In genomic region chr1:170074250-170075157, GRCh38 we compare ENCODE assay signal across 8 cellular contexts. TPM values are rescaled to one million over a fixed set of nuclear protein-coding genes. Genes with fewer than 3 reads are reported as not detected.
DNase-seq lines count a peak whose midpoint lies in the region; ATAC-seq and TF ChIP-seq lines count a peak whose summit lies in the region.

KIFAP3 (minus strand) TSS chr1:170074695; CDS start chr1:170074467, 228 bp downstream.

- no peaks in the 10 kb centered on the region for H3K4me1 ChIP-seq in Caco-2
- no peaks in the 10 kb centered on the region for H3K4me1 ChIP-seq in NT2/D1 (ENCODE audit: insufficient read depth, insufficient read length)
- H3K4me1 ChIP-seq in endodermal cell (ENCODE audit: control insufficient read depth, insufficient read depth, low read length) = no peaks in the 10 kb centered on the region

- H3K4me3 Mint-ChIP-seq in Caco-2 (ENCODE audit: unreplicated experiment) (peak within 1 kb of the TSS; percentile 88), endodermal cell (peak within 1 kb of the TSS; percentile 80)

- H3K4me3 ChIP-seq in Caco-2 (ENCODE audit: low read depth, low read length) (peak within 1 kb of the TSS; percentile 53), NT2/D1 (ENCODE audit: insufficient read length, low read depth) (peak within 1 kb of the TSS; percentile 79), endodermal cell (ENCODE audit: low read length) (peak within 1 kb of the TSS; percentile 98)

- H3K27me3 ChIP-seq in Caco-2 (replicated peaks; ENCODE audit: control insufficient read depth, insufficient read depth, low read length) = no peaks in the 10 kb centered on the region
- no peaks in the 10 kb centered on the region for H3K27me3 ChIP-seq in NT2/D1 (ENCODE audit: insufficient read depth, insufficient read length)
- H3K27me3 ChIP-seq in endodermal cell (ENCODE audit: control insufficient read depth, insufficient read depth, low read length, poor library complexity, severe bottlenecking) = no peaks in the 10 kb centered on the region

- H3K27ac ChIP-seq in endodermal cell (ENCODE audit: low read depth, low read length) = no peak within 1 kb of the TSS

- no peaks in the 10 kb centered on the region for H3K36me3 ChIP-seq in Caco-2 (ENCODE audit: control insufficient read depth, insufficient read depth, low read length)
- no peaks in the 10 kb centered on the region for H3K36me3 ChIP-seq in NT2/D1 (ENCODE audit: insufficient read depth, insufficient read length, low read length)
- H3K36me3 ChIP-seq in endodermal cell (ENCODE audit: control insufficient read depth, insufficient read depth, low read length) = no peaks in the 10 kb centered on the region

- H3K9ac ChIP-seq in NT2/D1 (ENCODE audit: insufficient read length, low read depth) (peak within 1 kb of the TSS; percentile 81), endodermal cell (ENCODE audit: extremely low read depth, low read length, poor library complexity, severe bottlenecking) (peak within 1 kb of the TSS; percentile 55)

- POLR2A ChIA-PET in Caco-2 (lab: Charles Lee) = interaction anchor here (1.0 kb wide), 1 partner anchor 180 kb away, joined by 4 read pairs; the partner anchor contains the start of gene SCYL3

- H3K27me3 Mint-ChIP-seq in Caco-2 (ENCODE audit: insufficient read depth, unreplicated experiment) (no peaks in the 10 kb centered on the region), endodermal cell (ENCODE audit: insufficient read depth) (no peaks in the 10 kb centered on the region)

- H3K27ac Mint-ChIP-seq in Caco-2 (ENCODE audit: unreplicated experiment) (peak within 1 kb of the TSS; percentile 85), endodermal cell (peak within 1 kb of the TSS; percentile 82)

- BruUV-seq in Caco-2 (replicated peaks; lab: Mats Ljungman, UMichigan) = no TSS peak

- no peaks in the 10 kb centered on the region for H3K9me3 ChIP-seq in Caco-2
- H3K9me3 ChIP-seq in NT2/D1 (ENCODE audit: insufficient read depth, low read length) = peaks cover 29% of the 10 kb centered on the region
- peaks cover 16% of the 10 kb centered on the region for H3K9me3 ChIP-seq in endodermal cell (ENCODE audit: control insufficient read depth, low read length)

- DNase-seq in Caco-2 (peak; percentile 96 to 98), HUDEP-2 (lab: John Stamatoyannopoulos, UW; ENCODE audit: unreplicated experiment in 76 of 76) (peak; percentile 29 to 99 (median 96)), NT2/D1 (ENCODE audit: low read depth, low spot score) (peak; percentile 99), endodermal cell (peak; percentile 99), mesenteric fat pad (ENCODE audit: low spot score) (peak; percentile 98)
- peak; percentile 89 for DNase-seq in activated CD8-positive, alpha-beta memory T cell treated with anti-CD3 and anti-CD28 coated beads, Interleukin-2, amount 50 U/mL, for 1 hour (ENCODE audit: extremely low read depth)
- DNase-seq in stimulated activated CD8-positive, alpha-beta memory T cell treated with anti-CD3 and anti-CD28 coated beads, Interleukin-15, amount 100 ng/mL, for 4 hours (ENCODE audit: low read depth in 2 of 2) = peak; percentile 90 to 92

- H3K36me3 Mint-ChIP-seq in Caco-2 (ENCODE audit: insufficient read depth, unreplicated experiment) (no peaks in the 10 kb centered on the region), endodermal cell (ENCODE audit: low read depth) (no peaks in the 10 kb centered on the region)

- H3K4me1 Mint-ChIP-seq in Caco-2 (ENCODE audit: low read depth, unreplicated experiment) (peaks cover 16% of the 10 kb centered on the region), endodermal cell (peaks cover 7% of the 10 kb centered on the region)

- H3K9me3 Mint-ChIP-seq in Caco-2 (ENCODE audit: unreplicated experiment) = no peaks in the 10 kb centered on the region
- peaks cover 12% of the 10 kb centered on the region for H3K9me3 Mint-ChIP-seq in endodermal cell

- WGBS in endodermal cell (ENCODE audit: insufficient coverage in 1 of 2, insufficient read length in 1 of 2), 2 experiments = 0 to 2% methylated on average over 5 to 39 of the region's 39 CpGs

- ATAC-seq in GM21367 (IDR thresholded peaks at IDR 0.05; ENCODE audit: unreplicated experiment) = peak; percentile 99

- TF ChIP-seq CTCF in Caco-2 (IDR thresholded peaks at IDR 0.05; ENCODE audit: insufficient read depth in 1 of 2, low read depth in 1 of 2, low read length in 1 of 2, severe bottlenecking in 1 of 2, unreplicated experiment in 1 of 2) = peak in 1 of 2 experiments; percentile 70
- TF ChIP-seq CTCF in endodermal cell (conservative IDR thresholded peaks at IDR 0.05) = peak; percentile 72

- intact Hi-C loops in Caco-2 (cut with micrococcal nuclease; ENCODE audit: unreplicated experiment) = loop anchor here (1.0 to 2.0 kb wide), 4 partner anchors 20 to 180 kb away; no protein-coding TSS in a partner anchor

- CTCF ChIA-PET in Caco-2 (lab: Charles Lee) = interaction anchor here (0.6 to 1.3 kb wide), 3 partner anchors 64 to 575 kb away, joined by 3 to 4 read pairs (median 3); no protein-coding TSS in a partner anchor

RNA-seq across cellular contexts. Expression of gene KIFAP3, which starts in this region (rescaled TPM):
- total RNA-seq in Caco-2 (2022) = 10.9 and 11.0 TPM in 2 replicates
- total RNA-seq in endodermal cell = 10 to 100 TPM in 1 of 2 donors, 1 to 10 TPM in 1; 8.9 to 14.5 TPM
- 24.2 TPM for polyA plus RNA-seq in endodermal cell (2013, experiment 1 of 2)
- polyA plus RNA-seq in endodermal cell (2013, experiment 2 of 2) = 25.8 TPM
- total RNA-seq in mesenteric fat pad = 17.5 TPM
